2 cellular contexts compared by ENCODE assay signal in the genomic region with DNA sequence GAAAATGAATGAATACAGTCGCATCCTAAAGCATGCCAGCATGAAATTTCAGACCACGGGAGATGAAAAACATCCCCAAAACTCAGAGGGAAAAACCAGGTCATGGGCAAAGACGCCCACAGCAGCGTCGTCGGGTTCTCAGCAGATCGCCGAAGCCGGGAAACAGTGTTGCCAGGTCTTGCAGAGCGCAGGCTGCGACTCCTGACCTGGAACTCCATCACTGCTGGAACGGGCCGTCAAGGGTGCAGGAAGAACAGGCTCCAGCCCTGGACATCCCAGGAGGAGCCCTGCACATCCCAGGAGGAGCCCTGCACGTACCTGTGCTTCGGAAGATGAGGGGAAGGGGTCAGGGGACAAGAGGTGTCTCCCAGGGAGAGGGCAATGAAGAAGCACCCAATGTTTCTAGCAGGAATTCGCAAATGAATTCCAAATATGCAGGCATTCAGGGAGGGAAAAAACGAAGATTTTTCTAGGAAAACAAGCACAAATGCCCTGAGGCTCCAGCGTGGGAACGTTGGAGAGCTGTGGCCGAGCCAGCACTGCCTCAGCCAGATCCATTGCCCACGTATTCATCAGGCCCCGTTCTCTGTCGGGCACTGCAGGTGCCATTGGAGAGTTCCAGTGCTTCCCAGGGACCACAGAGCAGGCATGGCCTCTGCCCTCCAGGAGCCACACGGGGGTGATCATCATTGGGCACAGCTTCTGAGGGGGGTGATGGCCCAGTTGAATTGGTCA.
TF ChIP-seq lines count a peak whose summit lies in the region.

No MANE protein-coding gene starts in this region.

TF ChIP-seq in GM23338, 12 proteins besides CTCF, POLR2A, EP300 and RAD21:
- no peak for TF ChIP-seq REST (IDR thresholded peaks at IDR 0.05; ENCODE audit: unreplicated experiment)
- no peak for TF ChIP-seq POLR2AphosphoS5 (IDR thresholded peaks at IDR 0.05; ENCODE audit: low read depth)
- no peak for TF ChIP-seq STAT1 (IDR thresholded peaks at IDR 0.05; ENCODE audit: unreplicated experiment)

TF ChIP-seq in H1, 55 proteins besides CTCF, POLR2A, EP300 and RAD21:
- TF ChIP-seq SRF (IDR thresholded peaks at IDR 0.05; ENCODE audit: low read depth, low read length), result no peak
- no peak for TF ChIP-seq HDAC2 (IDR thresholded peaks at IDR 0.05; ENCODE audit: borderline replicate concordance in 1 of 2, low read depth in 2 of 2, low read length in 2 of 2)
- TF ChIP-seq KDM5A (IDR thresholded peaks at IDR 0.05; ENCODE audit: low read length), result no peak
- TF ChIP-seq CBX8 (IDR thresholded peaks at IDR 0.05; ENCODE audit: borderline replicate concordance, low read depth, low read length), result no peak
- TF ChIP-seq CREB1 (IDR thresholded peaks at IDR 0.05), result no peak
